In genomic region chr13:32837307-32837972, GRCh38 we compare ENCODE assay signal across 16 cellular contexts.
DNase-seq lines count a peak whose midpoint lies in the region; ATAC-seq and TF ChIP-seq lines count a peak whose summit lies in the region.
"Had no signal": no experiment of that assay in that cellular context is flagged by ENCODE, and none has a peak within 500 bp of the region (broad histone marks: within the 10 kb centered on the region; RNA-seq: fewer than 3 reads in every experiment).

No MANE protein-coding gene starts in this region.

- H3K56ac ChIP-seq in IMR-90 (ENCODE audit: extremely low read depth, insufficient read depth, low read length): no peak overlapping the region

- H3K14ac ChIP-seq in IMR-90 (replicated peaks; ENCODE audit: low read depth, low read length): peak overlapping the region; percentile 46; the same call in 1 of the 2 replicates

- in situ Hi-C loops in IMR-90 (cut with MboI; ENCODE audit: low sequenced_read_pairs): no loop called here

- no peak overlapping the region for H2BK20ac ChIP-seq in IMR-90 (ENCODE audit: low read depth, low read length)

- H3K9ac ChIP-seq in IMR-90 (ENCODE audit: low read depth, low read length) (no peak overlapping the region), OCI-LY3 (ENCODE audit: low read length) (no peak overlapping the region)

- H3K4me3 Mint-ChIP-seq in mesothelial cell of epicardium: no peak overlapping the region

- no peak overlapping the region for H2BK120ac ChIP-seq in IMR-90 (ENCODE audit: low read depth, low read length)

- peaks cover 27% of the 10 kb centered on the region for H3K9me3 Mint-ChIP-seq in mesothelial cell of epicardium

- H3K4ac ChIP-seq in IMR-90 (ENCODE audit: low read depth, low read length): peak overlapping the region; percentile 70

- H2BK15ac ChIP-seq in IMR-90 (ENCODE audit: low read depth, low read length): no peak overlapping the region

- no peaks in the 10 kb centered on the region for H3K36me3 ChIP-seq in IMR-90 (ENCODE audit: control insufficient read depth, insufficient read depth, low read length)
- H3K36me3 ChIP-seq in OCI-LY3 (replicated peaks; ENCODE audit: low read depth, low read length): peaks cover under 1% of the 10 kb centered on the region

- H3K4me1 ChIP-seq in IMR-90 (ENCODE audit: control insufficient read depth, insufficient read depth, low read length): peaks cover 23% of the 10 kb centered on the region
- H3K4me1 ChIP-seq in OCI-LY3 (ENCODE audit: low read length): peaks cover 47% of the 10 kb centered on the region

- H3K27ac Mint-ChIP-seq in mesothelial cell of epicardium: peak overlapping the region; percentile 36

- no peak overlapping the region for H2AK5ac ChIP-seq in IMR-90 (ENCODE audit: low read depth, low read length)

- TF ChIP-seq POLR2A in IMR-90 (IDR thresholded peaks at IDR 0.05; ENCODE audit: low read depth, low read length): no peak

- POLR2A ChIA-PET in IMR-90 (lab: Charles Lee; ENCODE audit: unreplicated experiment): no interaction called here

- TF ChIP-seq CTCF in IMR-90 (conservative IDR thresholded peaks at IDR 0.05; ENCODE audit: low read depth, low read length) (no peak), OCI-LY3 (IDR thresholded peaks at IDR 0.05; ENCODE audit: low read depth, low read length) (no peak), mesothelial cell of epicardium (IDR thresholded peaks at IDR 0.05; ENCODE audit: unreplicated experiment) (no peak)

- no peak overlapping the region for H4K91ac ChIP-seq in IMR-90 (ENCODE audit: insufficient read depth, low read depth, low read length)

- H3K4me1 Mint-ChIP-seq in mesothelial cell of epicardium: peaks cover 34% of the 10 kb centered on the region

- no peak overlapping the region for H4K5ac ChIP-seq in IMR-90 (ENCODE audit: low read depth, low read length)

- H3K27me3 ChIP-seq in IMR-90 (ENCODE audit: control insufficient read depth, insufficient read depth, low read length) (no peaks in the 10 kb centered on the region), OCI-LY3 (ENCODE audit: low read depth, low read length) (peaks cover 5% of the 10 kb centered on the region; the same call in 1 of the 2 replicates)

- H3K36me3 Mint-ChIP-seq in mesothelial cell of epicardium: no peaks in the 10 kb centered on the region

- no TSS peak for BruUV-seq in IMR-90 (replicated peaks; lab: Mats Ljungman, UMichigan)

- DNase-seq in NCI-H1092 treated with DMSO at 0.1 percent for 48 hours (lab: John Stamatoyannopoulos, UW) (peak; percentile 23), NCI-H1092 (lab: John Stamatoyannopoulos, UW) (no peak), IMR-90 (no peak), mesothelial cell of epicardium (ENCODE audit: low spot score in 2 of 2, unreplicated experiment in 2 of 2) (no peak), NCI-H2196 (lab: John Stamatoyannopoulos, UW; ENCODE audit: unreplicated experiment) (no peak)
- DNase-seq: 8988T; activated CD4-positive, alpha-beta T cell treated with anti-CD3 and anti-CD28 coated beads for 4 hours; activated CD8-positive, alpha-beta memory T cell treated with anti-CD3 and anti-CD28 coated beads, Interleukin-2, amount 50 U/mL, for 4 hours; activated gamma-delta T cell; left colon; NCI-H2171; stimulated activated CD8-positive, alpha-beta memory T cell treated with anti-CD3 and anti-CD28 coated beads, Interleukin-4, amount 100 ng/mL, for 48 hours had no signal

- no CpG with 5 or more reads among the region's 5 CpGs for WGBS in IMR-90 (ENCODE audit: extremely low coverage in 2 of 2, insufficient read length in 1 of 2), 2 experiments

- H2BK5ac ChIP-seq in IMR-90 (ENCODE audit: low read depth, low read length, poor library complexity, severe bottlenecking): no peak overlapping the region

- peaks cover 3% of the 10 kb centered on the region; the same call in 1 of the 2 replicates for H3K9me3 ChIP-seq in IMR-90 (ENCODE audit: control insufficient read depth, insufficient read depth, low read length)
- H3K9me3 ChIP-seq in OCI-LY3 (ENCODE audit: insufficient read depth, low read length): 0 out of 2 replicates have a peak, but pooled peaks cover 5% of the 10 kb centered on the region

- CTCF ChIA-PET in IMR-90 (lab: Yijun Ruan, JAX): interaction anchor here (0.6 kb wide), 1 partner anchor 59 kb away, joined by 4 read pairs; no protein-coding TSS in a partner anchor

- H4K8ac ChIP-seq in IMR-90 (ENCODE audit: low read depth in 2 of 2, low read length in 2 of 2): no peak overlapping the region

- no peaks in the 10 kb centered on the region for H4K20me1 ChIP-seq in IMR-90 (ENCODE audit: insufficient read depth, low read length)
- no peaks in the 10 kb centered on the region for H4K20me1 ChIP-seq in OCI-LY3 (ENCODE audit: insufficient read depth, low read length)

- H3K18ac ChIP-seq in IMR-90 (ENCODE audit: low read depth, low read length): no peak overlapping the region; the same call in 1 of the 2 replicates

- H2AFZ ChIP-seq in IMR-90 (replicated peaks; ENCODE audit: low read length, poor library complexity) (no peak overlapping the region), OCI-LY3 (ENCODE audit: low read depth, low read length) (peak overlapping the region; percentile 10; the same call in 1 of the 2 replicates)

- dilution Hi-C loops in IMR-90 (cut with HindIII; ENCODE audit: low sequenced_read_pairs, unreplicated experiment): no loop called here

- no peaks in the 10 kb centered on the region for H3K27me3 Mint-ChIP-seq in mesothelial cell of epicardium (ENCODE audit: low read depth)

- peaks cover 5% of the 10 kb centered on the region for H3K9me1 ChIP-seq in IMR-90 (ENCODE audit: insufficient read depth, low read length)

- H3K23ac ChIP-seq in IMR-90 (ENCODE audit: low read depth, low read length): no peak overlapping the region

- H3K27ac ChIP-seq in IMR-90 (ENCODE audit: insufficient read depth, low read length) (no peak overlapping the region), OCI-LY3 (ENCODE audit: low read length) (no peak overlapping the region)

- intact Hi-C loops in IMR-90 (cut with micrococcal nuclease): no loop called here

- no peaks in the 10 kb centered on the region for H3K79me1 ChIP-seq in IMR-90 (ENCODE audit: low read depth in 1 of 2, low read length in 2 of 2)

- TF ChIP-seq RAD21 in IMR-90 (IDR thresholded peaks at IDR 0.05; ENCODE audit: low read length): no peak

- H3K4me3 ChIP-seq in IMR-90 (ENCODE audit: insufficient read depth, low read depth, low read length) (no peak overlapping the region), OCI-LY3 (ENCODE audit: low read length) (peak overlapping the region; percentile 26)

- no peak overlapping the region for H2AK9ac ChIP-seq in IMR-90 (replicated peaks; ENCODE audit: low read depth, low read length, poor library complexity)

- ATAC-seq in IMR-90 (ENCODE audit: low read depth) (no peak), GM18861 (IDR thresholded peaks at IDR 0.05; ENCODE audit: unreplicated experiment) (no peak), GM21576 (IDR thresholded peaks at IDR 0.05; ENCODE audit: unreplicated experiment) (no peak)
- ATAC-seq: esophagus mucosa, left colon had no signal

- H3K79me2 ChIP-seq in OCI-LY3 (ENCODE audit: low read length): no peaks in the 10 kb centered on the region

- H3K4me2 ChIP-seq in IMR-90 (ENCODE audit: low read depth, low read length): peak overlapping the region; percentile 52; the same call in 1 of the 2 replicates
- peak overlapping the region; percentile 49 for H3K4me2 ChIP-seq in OCI-LY3 (ENCODE audit: low read length)

TF ChIP-seq in IMR-90, 13 proteins besides CTCF, POLR2A, EP300 and RAD21:
- no peak for TF ChIP-seq CHD1 (IDR thresholded peaks at IDR 0.05; ENCODE audit: low read depth, low read length)
- TF ChIP-seq RCOR1 (IDR thresholded peaks at IDR 0.05; ENCODE audit: insufficient replicate concordance, low read length): no peak
- TF ChIP-seq MAZ (IDR thresholded peaks at IDR 0.05; ENCODE audit: borderline replicate concordance, low read depth, low read length): no peak
- TF ChIP-seq BHLHE40 (IDR thresholded peaks at IDR 0.05; ENCODE audit: low read depth, low read length): no peak
- no peak for TF ChIP-seq MAFK (IDR thresholded peaks at IDR 0.05; ENCODE audit: low read depth, low read length)
- no peak for TF ChIP-seq FOS (IDR thresholded peaks at IDR 0.05; ENCODE audit: low read depth, low read length)
- no peak for TF ChIP-seq ELK1 (IDR thresholded peaks at IDR 0.05; ENCODE audit: borderline replicate concordance, low read depth, low read length)
- TF ChIP-seq CEBPB (IDR thresholded peaks at IDR 0.05; ENCODE audit: low read depth, low read length): no peak
- no peak for TF ChIP-seq MXI1 (IDR thresholded peaks at IDR 0.05; ENCODE audit: borderline replicate concordance, low read depth, low read length)
- TF ChIP-seq USF2 (IDR thresholded peaks at IDR 0.05; ENCODE audit: low read depth, low read length): no peak
- TF ChIP-seq SMC3 (IDR thresholded peaks at IDR 0.05; ENCODE audit: low read depth, low read length): no peak
- no peak for TF ChIP-seq NFE2L2 (IDR thresholded peaks at IDR 0.05; ENCODE audit: low read depth, low read length)
- no peak for TF ChIP-seq RFX5 (IDR thresholded peaks at IDR 0.05; ENCODE audit: low read depth, low read length)
